24 cellular contexts compared by ENCODE assay signal in genomic region chr19:30780032-30780431, GRCh38.
DNase-seq lines count a peak whose midpoint lies in the region; ATAC-seq and TF ChIP-seq lines count a peak whose summit lies in the region.
"Had no signal": no experiment of that assay in that cellular context is flagged by ENCODE, and none has a peak within 500 bp of the region (broad histone marks: within the 10 kb centered on the region; RNA-seq: fewer than 3 reads in every experiment).

No MANE protein-coding gene starts in this region.

- H3K4me1 Mint-ChIP-seq in mesothelial cell of epicardium (peaks cover 4% of the 10 kb centered on the region), osteocyte (ENCODE audit: unreplicated experiment) (no peaks in the 10 kb centered on the region)
- no peaks in the 10 kb centered on the region for H3K4me1 Mint-ChIP-seq in activated CD8-positive, alpha-beta T cell treated with anti-CD3 and anti-CD28 coated beads for 36 hours (ENCODE audit: low read depth)
- H3K4me1 Mint-ChIP-seq: H9, IgD-negative memory B cell had no signal

- CTCF ChIA-PET in A673 (lab: Charles Lee), result no interaction called here
- CTCF ChIA-PET in activated CD8-positive, alpha-beta T cell treated with anti-CD3 and anti-CD28 coated beads for 36 hours (lab: Charles Lee), result interaction anchor here (0.9 to 1.1 kb wide), 2 partner anchors 20 to 96 kb away, joined by 3 to 4 read pairs; no protein-coding TSS in a partner anchor

- H3K27ac ChIP-seq in A673 (ENCODE audit: low read depth, low read length, poor library complexity, severe bottlenecking), result peak overlapping the region; percentile 97
- no peak overlapping the region for H3K27ac ChIP-seq in Karpas-422 (ENCODE audit: low read length)
- H3K27ac ChIP-seq in tibial nerve, result no peak overlapping the region
- H3K27ac ChIP-seq: C4-2B, KMS-11, RWPE1 had no signal

- no peak overlapping the region for H3K4me3 Mint-ChIP-seq in mesothelial cell of epicardium
- no peak overlapping the region for H3K4me3 Mint-ChIP-seq in osteocyte (ENCODE audit: unreplicated experiment)
- H3K4me3 Mint-ChIP-seq in activated CD8-positive, alpha-beta T cell treated with anti-CD3 and anti-CD28 coated beads for 36 hours, result no peak overlapping the region
- H3K4me3 Mint-ChIP-seq: CD8-positive, alpha-beta T cell; H9; IgD-negative memory B cell had no signal

- no peak overlapping the region for H3K9ac ChIP-seq in Karpas-422 (ENCODE audit: low read length)
- H3K9ac ChIP-seq: KMS-11 had no signal

- no peaks in the 10 kb centered on the region for H3K36me3 ChIP-seq in A673 (ENCODE audit: insufficient read depth, low read length, poor library complexity, severe bottlenecking)
- H3K36me3 ChIP-seq in H7 (replicated peaks; ENCODE audit: control insufficient read depth, insufficient read depth, low read length), result no peaks in the 10 kb centered on the region
- no peaks in the 10 kb centered on the region for H3K36me3 ChIP-seq in Karpas-422 (ENCODE audit: insufficient read depth, low read length)
- no peaks in the 10 kb centered on the region for H3K36me3 ChIP-seq in tibial nerve

- H3K79me2 ChIP-seq in Karpas-422 (ENCODE audit: low read length), result no peaks in the 10 kb centered on the region

- BruUV-seq in A673 (replicated peaks; lab: Mats Ljungman, UMichigan), result no TSS peak

- no peaks in the 10 kb centered on the region for H3K36me3 Mint-ChIP-seq in mesothelial cell of epicardium
- H3K36me3 Mint-ChIP-seq in osteocyte (ENCODE audit: unreplicated experiment), result no peaks in the 10 kb centered on the region
- no peaks in the 10 kb centered on the region for H3K36me3 Mint-ChIP-seq in activated CD8-positive, alpha-beta T cell treated with anti-CD3 and anti-CD28 coated beads for 36 hours (ENCODE audit: low read depth)
- H3K36me3 Mint-ChIP-seq: CD8-positive, alpha-beta T cell; IgD-negative memory B cell had no signal

- no peak overlapping the region for H3K4me2 ChIP-seq in Karpas-422 (ENCODE audit: low read depth, low read length, poor library complexity, severe bottlenecking)
- H3K4me2 ChIP-seq: KMS-11 had no signal

- DNase-seq in A673 (ENCODE audit: low spot score) (peak; percentile 95), H7 (peak; percentile 4), fibroblast of mammary gland (ENCODE audit: low read depth) (peak; percentile 49), mesothelial cell of epicardium (ENCODE audit: low spot score in 2 of 2, unreplicated experiment in 2 of 2) (no peak), Karpas-422 (no peak), osteocyte (ENCODE audit: extremely low spot score, unreplicated experiment) (no peak), tibial nerve (ENCODE audit: low spot score in 2 of 2) (no peak)
- no peak for DNase-seq in activated CD8-positive, alpha-beta T cell treated with anti-CD3 and anti-CD28 coated beads for 36 hours
- DNase-seq: Caco-2; CD8-positive, alpha-beta T cell; H9; NCI-H1048; NCI-H1417; NCI-H1694; NCI-H2029 treated with DMSO at 0.1 percent for 48 hours; NCI-H2227 treated with DMSO at 0.1 percent for 48 hours; NCI-H510A; NCI-H69; SHP77 had no signal

- no peak for TF ChIP-seq EP300 in tibial nerve (IDR thresholded peaks at IDR 0.05)

- intact Hi-C loops in A673 (cut with micrococcal nuclease; ENCODE audit: unreplicated experiment), result loop anchor here (5.0 to 10.0 kb wide), 4 partner anchors 93 to 565 kb away; partner anchors contain the start of gene TSHZ3
- intact Hi-C loops in activated CD8-positive, alpha-beta T cell treated with anti-CD3 and anti-CD28 coated beads for 36 hours (cut with micrococcal nuclease), result loop anchor here (10.0 kb wide), 1 partner anchor 575 kb away; no protein-coding TSS in a partner anchor

- WGBS in tibial nerve, 2 donors, result 39 to 55% methylated on average over 6 of the region's 6 CpGs

- H2AFZ ChIP-seq in Karpas-422 (ENCODE audit: low read length), result no peak overlapping the region

- no peaks in the 10 kb centered on the region for H3K27me3 ChIP-seq in A673 (replicated peaks; ENCODE audit: insufficient read depth, low read depth, low read length, poor library complexity)
- H3K27me3 ChIP-seq in H7 (ENCODE audit: control insufficient read depth, insufficient read depth, low read length), result no peaks in the 10 kb centered on the region
- H3K27me3 ChIP-seq in Karpas-422 (ENCODE audit: low read length), result no peaks in the 10 kb centered on the region
- H3K27me3 ChIP-seq in tibial nerve, result no peaks in the 10 kb centered on the region

- H4K20me1 ChIP-seq in Karpas-422 (ENCODE audit: insufficient read depth, low read depth, low read length), result no peaks in the 10 kb centered on the region

- H3K4me1 ChIP-seq in A673 (ENCODE audit: insufficient read depth, low read length, poor library complexity, severe bottlenecking), result peaks cover 41% of the 10 kb centered on the region
- H3K4me1 ChIP-seq in Karpas-422 (ENCODE audit: low read length), result no peaks in the 10 kb centered on the region
- no peaks in the 10 kb centered on the region for H3K4me1 ChIP-seq in tibial nerve
- H3K4me1 ChIP-seq: Caco-2 had no signal

- TF ChIP-seq CTCF in A673 (conservative IDR thresholded peaks at IDR 0.05; ENCODE audit: low read depth, low read length), result no peak
- TF ChIP-seq CTCF in fibroblast of mammary gland (conservative IDR thresholded peaks at IDR 0.05; ENCODE audit: control insufficient read depth, insufficient read depth, low read depth, low read length), result no peak
- no peak for TF ChIP-seq CTCF in mesothelial cell of epicardium (IDR thresholded peaks at IDR 0.05; ENCODE audit: unreplicated experiment)
- TF ChIP-seq CTCF in osteocyte (IDR thresholded peaks at IDR 0.05), result no peak
- TF ChIP-seq CTCF in tibial nerve (IDR thresholded peaks at IDR 0.05), result no peak
- TF ChIP-seq CTCF in activated CD8-positive, alpha-beta T cell treated with anti-CD3 and anti-CD28 coated beads for 36 hours (IDR thresholded peaks at IDR 0.05), result no peak

- H3K4me3 ChIP-seq in A673 (ENCODE audit: low read depth, low read length, poor library complexity, severe bottlenecking), result no peak overlapping the region
- H3K4me3 ChIP-seq in H7 (ENCODE audit: insufficient read depth, low read depth, low read length), result no peak overlapping the region
- H3K4me3 ChIP-seq in fibroblast of mammary gland (ENCODE audit: control insufficient read depth, low read depth, low read length), result no peak overlapping the region
- no peak overlapping the region for H3K4me3 ChIP-seq in Karpas-422 (ENCODE audit: low read length)
- no peak overlapping the region for H3K4me3 ChIP-seq in tibial nerve

- TF ChIP-seq POLR2A in tibial nerve (IDR thresholded peaks at IDR 0.05), result no peak

- H3K9me3 ChIP-seq in A673 (ENCODE audit: low read depth, low read length, poor library complexity, severe bottlenecking) (no peaks in the 10 kb centered on the region), Karpas-422 (ENCODE audit: low read length) (no peaks in the 10 kb centered on the region), tibial nerve (no peaks in the 10 kb centered on the region)
- H3K9me3 ChIP-seq: Caco-2 had no signal

- peaks cover 39% of the 10 kb centered on the region for H3K27me3 Mint-ChIP-seq in mesothelial cell of epicardium (ENCODE audit: low read depth)
- no peaks in the 10 kb centered on the region for H3K27me3 Mint-ChIP-seq in osteocyte (ENCODE audit: unreplicated experiment)
- H3K27me3 Mint-ChIP-seq in activated CD8-positive, alpha-beta T cell treated with anti-CD3 and anti-CD28 coated beads for 36 hours, result peaks cover 4% of the 10 kb centered on the region
- H3K27me3 Mint-ChIP-seq: IgD-negative memory B cell had no signal

- POLR2A ChIA-PET in A673 (lab: Charles Lee; ENCODE audit: low non-redundant PET), result interaction anchor here (0.6 to 0.7 kb wide), 2 partner anchors 229 to 287 kb away, joined by 3 read pairs; no protein-coding TSS in a partner anchor
- POLR2A ChIA-PET in activated CD8-positive, alpha-beta T cell treated with anti-CD3 and anti-CD28 coated beads for 36 hours (lab: Charles Lee), result no interaction called here

- H3K9me2 ChIP-seq in Karpas-422 (replicated peaks; ENCODE audit: insufficient read depth, low read length), result no peaks in the 10 kb centered on the region

- peak overlapping the region; percentile 20 for H3K27ac Mint-ChIP-seq in mesothelial cell of epicardium
- H3K27ac Mint-ChIP-seq in osteocyte (ENCODE audit: unreplicated experiment), result no peak overlapping the region
- no peak overlapping the region for H3K27ac Mint-ChIP-seq in activated CD8-positive, alpha-beta T cell treated with anti-CD3 and anti-CD28 coated beads for 36 hours
- H3K27ac Mint-ChIP-seq: CD8-positive, alpha-beta T cell; H9; IgD-negative memory B cell had no signal

- no peaks in the 10 kb centered on the region for H3K9me3 Mint-ChIP-seq in mesothelial cell of epicardium
- peaks cover 10% of the 10 kb centered on the region for H3K9me3 Mint-ChIP-seq in osteocyte (ENCODE audit: unreplicated experiment)
- H3K9me3 Mint-ChIP-seq in activated CD8-positive, alpha-beta T cell treated with anti-CD3 and anti-CD28 coated beads for 36 hours, result no peaks in the 10 kb centered on the region
- H3K9me3 Mint-ChIP-seq: CD8-positive, alpha-beta T cell; H9 had no signal

- ATAC-seq in activated CD8-positive, alpha-beta T cell treated with anti-CD3 and anti-CD28 coated beads for 36 hours, result no peak
- ATAC-seq: CD8-positive, alpha-beta T cell; Panc1 had no signal

Comparison
In these comparisons a context has a peak if more than half of its experiments do, and no peak if none do; other contexts are left out.
1. DNase-seq: peak in A673 (single experiment), H7 (single experiment) and fibroblast of mammary gland (single experiment); none in mesothelial cell of epicardium (0 of 2), Karpas-422 (single experiment), osteocyte (single experiment), tibial nerve (0 of 2) and activated CD8-positive, alpha-beta T cell treated with anti-CD3 and anti-CD28 coated beads for 36 hours (single experiment).